ENCODE assay signal across 20 cellular contexts in the genomic region with DNA sequence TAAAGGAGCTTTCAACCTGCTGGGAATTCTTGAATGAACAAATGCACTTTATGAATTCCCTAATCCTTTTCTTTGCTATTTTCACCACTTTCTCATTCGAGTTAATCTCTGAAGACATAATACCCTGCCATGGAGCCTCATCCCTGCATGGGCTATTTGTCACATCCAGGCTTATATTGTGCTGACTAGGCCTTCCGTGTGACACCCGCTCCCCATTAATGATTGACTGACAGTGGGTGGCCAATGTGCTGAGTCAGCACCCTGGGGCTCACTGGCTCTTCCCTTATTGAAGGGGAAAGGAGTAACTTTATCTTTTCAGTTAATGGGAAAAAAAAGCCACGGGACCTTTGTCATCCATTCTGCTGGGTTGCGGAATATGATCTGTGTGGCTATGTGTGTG.
"Had no signal": no experiment of that assay in that cellular context is flagged by ENCODE, and none has a peak within 500 bp of the region (broad histone marks: within the 10 kb centered on the region; RNA-seq: fewer than 3 reads in every experiment).

No MANE protein-coding gene starts in this region.

- H3K36me3 Mint-ChIP-seq: activated CD8-positive, alpha-beta memory T cell treated with anti-CD3 and anti-CD28 coated beads, Interleukin-2, amount 10 ng/mL, durations not matched to agents 7 days and 5 days; activated naive CD8-positive, alpha-beta T cell treated with anti-CD3 and anti-CD28 coated beads, Interleukin-2, amount 10 ng/mL, durations not matched to agents 7 days and 5 days had no signal

- H3K4me3 Mint-ChIP-seq: activated CD8-positive, alpha-beta memory T cell treated with anti-CD3 and anti-CD28 coated beads, Interleukin-2, amount 10 ng/mL, durations not matched to agents 7 days and 5 days; activated naive CD8-positive, alpha-beta T cell treated with anti-CD3 and anti-CD28 coated beads, Interleukin-2, amount 10 ng/mL, durations not matched to agents 7 days and 5 days; activated T-cell treated with anti-CD3 and anti-CD28 coated beads, Interleukin-2, amount 50 U/mL, for 24 hours; nephron; T-helper 2 cell treated with Interferon-gamma antibody and Interleukin-4, amounts not matched to agents 5 μg/mL and 100 μg/mL, for 36 hours had no signal

- H3K36me3 ChIP-seq: breast epithelium, esophagus muscularis mucosa, pancreas, suprapubic skin, upper lobe of left lung had no signal

- H3K9me3 Mint-ChIP-seq: nephron had no signal

- H3K27me3 Mint-ChIP-seq: activated CD8-positive, alpha-beta memory T cell treated with anti-CD3 and anti-CD28 coated beads, Interleukin-2, amount 10 ng/mL, durations not matched to agents 7 days and 5 days; activated naive CD8-positive, alpha-beta T cell treated with anti-CD3 and anti-CD28 coated beads, Interleukin-2, amount 10 ng/mL, durations not matched to agents 7 days and 5 days; activated T-cell treated with anti-CD3 and anti-CD28 coated beads, Interleukin-2, amount 50 U/mL, for 24 hours had no signal

- ATAC-seq: activated CD8-positive, alpha-beta memory T cell treated with anti-CD3 and anti-CD28 coated beads, Interleukin-2, amount 10 ng/mL, durations not matched to agents 7 days and 5 days; left ventricle myocardium superior; pancreas; sciatic nerve; stimulated activated naive CD8-positive, alpha-beta T cell treated with anti-CD3 and anti-CD28 coated beads, Interleukin-15, Interleukin-2, amounts not matched to agents 100 U/mL and 50 U/mL, for 24 hours had no signal

- FAIRE-seq: pancreas had no signal

- H3K27ac ChIP-seq: breast epithelium, esophagus muscularis mucosa, pancreas, suprapubic skin, upper lobe of left lung had no signal

- H3K4me1 Mint-ChIP-seq: activated CD8-positive, alpha-beta memory T cell treated with anti-CD3 and anti-CD28 coated beads, Interleukin-2, amount 10 ng/mL, durations not matched to agents 7 days and 5 days; activated naive CD8-positive, alpha-beta T cell treated with anti-CD3 and anti-CD28 coated beads, Interleukin-2, amount 10 ng/mL, durations not matched to agents 7 days and 5 days had no signal

- H3K4me3 ChIP-seq: breast epithelium, esophagus muscularis mucosa, pancreas, suprapubic skin, upper lobe of left lung had no signal

- H3K4me1 ChIP-seq: breast epithelium, esophagus muscularis mucosa, pancreas, suprapubic skin, upper lobe of left lung had no signal

- DNase-seq: activated CD4-positive, alpha-beta T cell treated with anti-CD3 and anti-CD28 coated beads for 1 hour; activated CD4-positive, alpha-beta T cell treated with anti-CD3 and anti-CD28 coated beads, Interleukin-2, amount 50 U/mL, for 48 hours; activated CD8-positive, alpha-beta memory T cell treated with anti-CD3 and anti-CD28 coated beads, Interleukin-2, amount 10 ng/mL, durations not matched to agents 7 days and 5 days; activated gamma-delta T cell; activated naive CD8-positive, alpha-beta T cell treated with anti-CD3 and anti-CD28 coated beads, Interleukin-2, amount 10 ng/mL, durations not matched to agents 7 days and 5 days; activated T-cell treated with anti-CD3 and anti-CD28 coated beads, Interleukin-2, amount 50 U/mL, for 24 hours; anterior cingulate cortex; left ventricle myocardium superior; mesenchymal stem cell; pancreas; stimulated activated CD4-positive, alpha-beta T cell treated with anti-CD3 and anti-CD28 coated beads, Interleukin-2, amount 100 ng/mL, for 24 hours; stimulated activated naive CD8-positive, alpha-beta T cell treated with anti-CD3 and anti-CD28 coated beads, Interleukin-15, Interleukin-2, amounts not matched to agents 100 U/mL and 50 U/mL, for 24 hours; SW 1271; upper lobe of left lung had no signal

- H3K27ac Mint-ChIP-seq: activated CD8-positive, alpha-beta memory T cell treated with anti-CD3 and anti-CD28 coated beads, Interleukin-2, amount 10 ng/mL, durations not matched to agents 7 days and 5 days; activated naive CD8-positive, alpha-beta T cell treated with anti-CD3 and anti-CD28 coated beads, Interleukin-2, amount 10 ng/mL, durations not matched to agents 7 days and 5 days; activated T-cell treated with anti-CD3 and anti-CD28 coated beads, Interleukin-2, amount 50 U/mL, for 24 hours; T-helper 2 cell treated with Interferon-gamma antibody and Interleukin-4, amounts not matched to agents 5 μg/mL and 100 μg/mL, for 36 hours had no signal

- H3K27me3 ChIP-seq: breast epithelium, esophagus muscularis mucosa, pancreas, suprapubic skin, upper lobe of left lung had no signal

- H3K9me3 ChIP-seq: esophagus muscularis mucosa, pancreas, upper lobe of left lung had no signal
